1 cellular context compared by ENCODE assay signal in genomic region chr3:101989578-101990200, GRCh38.
TF ChIP-seq lines count a peak whose summit lies in the region.

No MANE protein-coding gene starts in this region.

TF ChIP-seq in GM23338, 12 proteins besides CTCF, POLR2A, EP300 and RAD21:
- TF ChIP-seq ZNF462 (CRISPR knock-in tag; IDR thresholded peaks at IDR 0.05) (no peak), NANOG (IDR thresholded peaks at IDR 0.05; ENCODE audit: borderline replicate concordance) (no peak), ETS1 (IDR thresholded peaks at IDR 0.05) (no peak), ZNF331 (CRISPR knock-in tag; IDR thresholded peaks at IDR 0.05; ENCODE audit: low read depth) (no peak), REST (IDR thresholded peaks at IDR 0.05; ENCODE audit: unreplicated experiment) (no peak), ZNF114 (CRISPR knock-in tag; IDR thresholded peaks at IDR 0.05) (no peak), CREB1 (CRISPR knock-in tag; IDR thresholded peaks at IDR 0.05; ENCODE audit: low read depth) (no peak), EZH2 (IDR thresholded peaks at IDR 0.05; ENCODE audit: low read depth, unreplicated experiment) (no peak), POLR2AphosphoS5 (IDR thresholded peaks at IDR 0.05; ENCODE audit: low read depth) (no peak), EZH2phosphoT487 (IDR thresholded peaks at IDR 0.05; ENCODE audit: unreplicated experiment) (no peak), STAT1 (IDR thresholded peaks at IDR 0.05; ENCODE audit: unreplicated experiment) (no peak), JUNB (IDR thresholded peaks at IDR 0.05; ENCODE audit: unreplicated experiment) (no peak)
